ENCODE assay signal across 12 cellular contexts in the genomic region with DNA sequence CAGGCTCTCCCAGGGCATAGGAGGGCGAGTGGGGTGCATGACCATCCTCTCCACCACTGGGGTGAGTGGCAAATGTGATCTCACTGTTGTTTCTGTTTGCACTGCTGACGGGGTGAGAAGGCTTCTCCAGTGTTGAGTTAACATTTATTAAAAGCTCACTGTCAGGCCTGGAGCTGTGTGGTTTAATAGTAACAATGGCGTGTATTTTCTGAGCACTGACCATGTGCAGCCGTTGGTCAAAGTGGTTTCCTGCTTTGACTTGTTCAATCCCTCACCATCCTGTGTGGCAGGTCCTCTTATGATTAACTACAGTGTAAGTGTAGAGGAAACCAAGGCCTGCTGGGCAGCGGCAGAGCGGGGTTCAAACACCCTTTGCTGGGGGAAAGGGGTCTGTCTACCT. TPM values are rescaled to one million over a fixed set of nuclear protein-coding genes. Genes with fewer than 3 reads are reported as not detected.
A peak's percentile ranks its signal among the peaks of the same experiment; 100 is the strongest.
DNase-seq lines count a peak whose midpoint lies in the region; ATAC-seq, FAIRE-seq and TF ChIP-seq lines count a peak whose summit lies in the region.
"Had no signal": no experiment of that assay in that cellular context is flagged by ENCODE, and none has a peak within 500 bp of the region (broad histone marks: within the 10 kb centered on the region; RNA-seq: fewer than 3 reads in every experiment).

No MANE protein-coding gene starts in this region.

- peak; percentile 81 for FAIRE-seq in RCC 7860 (lab: Jason Lieb, UNC)

- peak; percentile 67 for DNase-seq in RCC 7860 (ENCODE audit: low spot score)
- DNase-seq in progenitor cell of endocrine pancreas (ENCODE audit: low spot score, unreplicated experiment): no peak
- no peak for DNase-seq in iPS-NIHi7 (ENCODE audit: extremely low spot score)
- no peak for DNase-seq in NCI-H2107 treated with DMSO at 0.1 percent for 48 hours (lab: John Stamatoyannopoulos, UW; ENCODE audit: unreplicated experiment)
- DNase-seq in germinal center (ENCODE audit: low spot score): no peak
- no peak for DNase-seq in amygdala (lab: John Stamatoyannopoulos, UW)
- DNase-seq: activated CD4-positive, alpha-beta T cell treated with anti-CD3 and anti-CD28 coated beads for 1 hour; activated naive CD4-positive, alpha-beta T cell treated with anti-CD3 and anti-CD28 coated beads, Interleukin-2, amount 10 ng/mL, durations not matched to agents 7 days and 5 days; NCI-H1417 treated with DMSO at 0.1 percent for 48 hours had no signal

- peak overlapping the region; percentile 52 for H3K27ac Mint-ChIP-seq in progenitor cell of endocrine pancreas
- H3K27ac Mint-ChIP-seq: activated naive CD4-positive, alpha-beta T cell treated with anti-CD3 and anti-CD28 coated beads, Interleukin-2, amount 10 ng/mL, durations not matched to agents 7 days and 5 days had no signal

- H3K9me3 Mint-ChIP-seq in progenitor cell of endocrine pancreas (ENCODE audit: low read depth): peaks cover under 1% of the 10 kb centered on the region
- H3K9me3 Mint-ChIP-seq: activated naive CD4-positive, alpha-beta T cell treated with anti-CD3 and anti-CD28 coated beads, Interleukin-2, amount 10 ng/mL, durations not matched to agents 7 days and 5 days; naive B cell had no signal

- peak; percentile 22 for ATAC-seq in GM18873 (IDR thresholded peaks at IDR 0.05; ENCODE audit: low FRiP score, unreplicated experiment)
- ATAC-seq in HG02763 (IDR thresholded peaks at IDR 0.05; ENCODE audit: unreplicated experiment): peak; percentile 14

- H3K36me3 Mint-ChIP-seq in progenitor cell of endocrine pancreas (ENCODE audit: insufficient read depth): no peaks in the 10 kb centered on the region
- H3K36me3 Mint-ChIP-seq: naive B cell had no signal

- peaks cover 50% of the 10 kb centered on the region for H3K27me3 Mint-ChIP-seq in progenitor cell of endocrine pancreas

- H3K4me1 Mint-ChIP-seq in progenitor cell of endocrine pancreas (ENCODE audit: low read depth): peaks cover 17% of the 10 kb centered on the region

- H3K4me3 Mint-ChIP-seq in progenitor cell of endocrine pancreas (ENCODE audit: low read depth): no peak overlapping the region
- H3K4me3 Mint-ChIP-seq: activated naive CD4-positive, alpha-beta T cell treated with anti-CD3 and anti-CD28 coated beads, Interleukin-2, amount 10 ng/mL, durations not matched to agents 7 days and 5 days had no signal

- TF ChIP-seq CTCF in progenitor cell of endocrine pancreas (IDR thresholded peaks at IDR 0.05; ENCODE audit: unreplicated experiment): no peak

RNA-seq across cellular contexts. Expression of gene A4GALT, which starts 4.4 kb away (rescaled TPM):
- total RNA-seq in progenitor cell of endocrine pancreas: 0.47 and 1.1 TPM in 2 replicates
